Comparison of ENCODE assay signal across 25 cellular contexts in the genomic region with DNA sequence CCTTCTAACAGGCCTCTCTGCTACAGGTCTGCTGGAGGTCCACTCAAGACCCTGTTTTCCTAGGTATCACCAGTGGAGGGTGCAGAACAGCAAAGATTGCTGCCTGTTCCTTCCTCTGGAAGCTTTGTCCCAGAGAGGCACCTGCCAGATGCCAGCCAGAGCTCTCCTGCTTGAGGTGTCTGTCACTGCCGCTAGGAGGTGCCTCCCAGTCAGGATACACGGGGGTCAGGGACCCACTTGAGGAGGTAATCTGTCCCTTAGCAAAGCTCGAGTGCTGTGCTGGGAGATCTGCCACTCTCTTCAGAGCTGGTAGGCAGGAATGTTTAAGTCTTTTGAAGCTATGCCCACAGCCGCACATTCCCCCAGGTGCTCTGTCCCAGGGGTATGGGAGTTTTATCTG.
DNase-seq lines count a peak whose midpoint lies in the region; ATAC-seq and TF ChIP-seq lines count a peak whose summit lies in the region.
"Had no signal": no experiment of that assay in that cellular context is flagged by ENCODE, and none has a peak within 500 bp of the region (broad histone marks: within the 10 kb centered on the region; RNA-seq: fewer than 3 reads in every experiment).

No MANE protein-coding gene starts in this region.

- H2AK5ac ChIP-seq in H9 (ENCODE audit: insufficient read length, low read length) (no peak overlapping the region), mesendoderm (ENCODE audit: low read length) (no peak overlapping the region)

- TF ChIP-seq CTCF in H9 (conservative IDR thresholded peaks at IDR 0.05), result peak; percentile 36; the same call in 2 of the 3 replicates
- TF ChIP-seq CTCF in WTC11 (IDR thresholded peaks at IDR 0.05), result no peak
- TF ChIP-seq CTCF in endodermal cell (conservative IDR thresholded peaks at IDR 0.05), result peak; percentile 30

- H3K4ac ChIP-seq in H9 (ENCODE audit: low read depth, low read length), result no peak overlapping the region
- no peak overlapping the region for H3K4ac ChIP-seq in mesendoderm (ENCODE audit: low read depth, low read length)

- peak; percentile 39 for DNase-seq in H9
- peak; percentile 30 for DNase-seq in WTC11 (ENCODE audit: low spot score)
- peak; percentile 64 for DNase-seq in endodermal cell
- peak; percentile 2 for DNase-seq in mesendoderm
- no peak for DNase-seq in NCI-H2227 treated with DMSO at 0.1 percent for 48 hours (lab: John Stamatoyannopoulos, UW)
- no peak for DNase-seq in KBM-7
- DNase-seq: 8988T; ACHN; BE2C; C1 segment of cervical spinal cord; CD4-positive, alpha-beta memory T cell; CD4-positive, CD25-positive, alpha-beta regulatory T cell; CD8-positive, alpha-beta memory T cell; COR-L47; DMS 273 treated with DMSO at 0.1 percent for 48 hours; DMS153; DMS53; DMS79; DND-41; GDM1 had no signal

- WGBS in H9 (ENCODE audit: extremely low coverage, insufficient read length, low lambda C conversion rate), result no CpG with 5 or more reads among the region's 4 CpGs
- WGBS in endodermal cell (ENCODE audit: insufficient coverage in 1 of 2, insufficient read length in 1 of 2), 2 experiments, result 91 to 100% methylated on average over 3 to 4 of the region's 4 CpGs
- no CpG with 5 or more reads among the region's 4 CpGs for WGBS in mesendoderm (ENCODE audit: extremely low coverage, insufficient coverage, low lambda C conversion rate)

- H2BK120ac ChIP-seq in H9 (ENCODE audit: low read depth, low read length, poor library complexity, severe bottlenecking) (no peak overlapping the region), mesendoderm (ENCODE audit: low read depth, low read length) (no peak overlapping the region)

- H3K27ac Mint-ChIP-seq in H9 (no peak overlapping the region), WTC11 (no peak overlapping the region), endodermal cell (no peak overlapping the region)
- H3K27ac Mint-ChIP-seq: CD4-positive, alpha-beta memory T cell; CD4-positive, CD25-positive, alpha-beta regulatory T cell; CD8-positive, alpha-beta memory T cell had no signal

- H2AFZ ChIP-seq in H9 (ENCODE audit: low read length), result no peak overlapping the region

- H3K18ac ChIP-seq in H9 (ENCODE audit: insufficient read length, low read depth, low read length), result no peak overlapping the region
- H3K18ac ChIP-seq in mesendoderm (ENCODE audit: low read length), result no peak overlapping the region

- CTCF ChIA-PET in WTC11 (lab: Charles Lee), result interaction anchor here (1.1 kb wide), 2 partner anchors 240 to 332 kb away, joined by 3 to 4 read pairs; no protein-coding TSS in a partner anchor

- H3K27me3 ChIP-seq in H9 (ENCODE audit: insufficient read depth, low read length) (no peaks in the 10 kb centered on the region), endodermal cell (ENCODE audit: control insufficient read depth, insufficient read depth, low read length, poor library complexity, severe bottlenecking) (no peaks in the 10 kb centered on the region), mesendoderm (ENCODE audit: insufficient read depth, low read length, poor library complexity) (no peaks in the 10 kb centered on the region)
- H3K27me3 ChIP-seq: BE2C, BLaER1 had no signal

- H2BK15ac ChIP-seq in H9 (ENCODE audit: low read depth, low read length), result no peak overlapping the region
- no peak overlapping the region for H2BK15ac ChIP-seq in mesendoderm (replicated peaks; ENCODE audit: low read depth)

- H3K79me1 ChIP-seq in H9 (ENCODE audit: insufficient read depth, low read depth, low read length, poor library complexity, severe bottlenecking) (no peaks in the 10 kb centered on the region), mesendoderm (ENCODE audit: low read length) (no peaks in the 10 kb centered on the region)

- H3T11ph ChIP-seq in H9 (ENCODE audit: low read length), result no peak overlapping the region

- H3K23ac ChIP-seq in H9 (ENCODE audit: insufficient read length, low read depth, low read length), result no peak overlapping the region
- no peak overlapping the region for H3K23ac ChIP-seq in mesendoderm (ENCODE audit: low read length)

- H3K56ac ChIP-seq in H9 (ENCODE audit: insufficient read length, low read depth, low read length), result no peak overlapping the region
- H3K56ac ChIP-seq in mesendoderm (ENCODE audit: low read length), result no peak overlapping the region

- H3K4me2 ChIP-seq in H9 (ENCODE audit: insufficient read depth, insufficient read length, low read length), result no peak overlapping the region
- no peak overlapping the region for H3K4me2 ChIP-seq in mesendoderm (ENCODE audit: low read length)
- H3K4me2 ChIP-seq: BLaER1 had no signal

- in situ Hi-C loops in KBM-7 (cut with MboI; ENCODE audit: low pct_unique_long_range_greater_than_20kb, low sequenced_read_pairs), result no loop called here

- no peaks in the 10 kb centered on the region for H3K9me3 Mint-ChIP-seq in H9
- no peaks in the 10 kb centered on the region for H3K9me3 Mint-ChIP-seq in WTC11
- peaks cover 2% of the 10 kb centered on the region for H3K9me3 Mint-ChIP-seq in endodermal cell

- H3K27me3 Mint-ChIP-seq in H9 (ENCODE audit: low read depth), result no peaks in the 10 kb centered on the region
- no peaks in the 10 kb centered on the region for H3K27me3 Mint-ChIP-seq in WTC11 (ENCODE audit: low read depth)
- no peaks in the 10 kb centered on the region for H3K27me3 Mint-ChIP-seq in endodermal cell (ENCODE audit: insufficient read depth)
- H3K27me3 Mint-ChIP-seq: CD4-positive, alpha-beta memory T cell; CD4-positive, CD25-positive, alpha-beta regulatory T cell; CD8-positive, alpha-beta memory T cell had no signal

- no peak overlapping the region for H3K14ac ChIP-seq in H9 (ENCODE audit: insufficient read depth, low read length)

- H3K4me3 ChIP-seq in endodermal cell (ENCODE audit: low read length), result no peak overlapping the region
- H3K4me3 ChIP-seq in mesendoderm (ENCODE audit: low read length), result no peak overlapping the region
- H3K4me3 ChIP-seq: BLaER1, GM12878 had no signal

- peak; percentile 57 for ATAC-seq in WTC11
- no peak for ATAC-seq in GM18505 (IDR thresholded peaks at IDR 0.05; ENCODE audit: unreplicated experiment)
- ATAC-seq in HG03045 (IDR thresholded peaks at IDR 0.05; ENCODE audit: unreplicated experiment), result no peak
- ATAC-seq: GM12878 had no signal

- TF ChIP-seq POLR2A in GM18505 (IDR thresholded peaks at IDR 0.05; ENCODE audit: borderline replicate concordance, extremely low read depth, insufficient read depth, insufficient read length), result no peak

- peaks cover 30% of the 10 kb centered on the region for H3K36me3 ChIP-seq in endodermal cell (ENCODE audit: control insufficient read depth, insufficient read depth, low read length)
- H3K36me3 ChIP-seq in mesendoderm (ENCODE audit: control insufficient read depth, insufficient read depth, low read length), result no peaks in the 10 kb centered on the region
- H3K36me3 ChIP-seq: BE2C had no signal

- H4K91ac ChIP-seq in H9 (ENCODE audit: insufficient read length, low read depth, low read length), result no peak overlapping the region

- H3K27ac ChIP-seq in H9 (ENCODE audit: insufficient read length, low read depth, low read length) (no peak overlapping the region), endodermal cell (ENCODE audit: low read depth, low read length) (no peak overlapping the region), mesendoderm (ENCODE audit: low read depth, low read length) (no peak overlapping the region)
- H3K27ac ChIP-seq: BLaER1 had no signal

- H4K20me1 ChIP-seq in H9 (ENCODE audit: control insufficient read depth, insufficient read depth, insufficient read length), result no peaks in the 10 kb centered on the region
- H4K20me1 ChIP-seq: BLaER1 had no signal

- H4K8ac ChIP-seq in H9 (replicated peaks; ENCODE audit: insufficient read length, low read depth, low read length) (no peak overlapping the region), mesendoderm (ENCODE audit: low read depth, low read length) (no peak overlapping the region)

- H2BK20ac ChIP-seq in H9 (ENCODE audit: low read depth, low read length, poor library complexity, severe bottlenecking), result no peak overlapping the region

- H3K4me1 ChIP-seq in H9 (ENCODE audit: insufficient read depth, low read length) (no peaks in the 10 kb centered on the region), endodermal cell (ENCODE audit: control insufficient read depth, insufficient read depth, low read length) (no peaks in the 10 kb centered on the region), mesendoderm (ENCODE audit: control insufficient read depth, low read depth, low read length) (no peaks in the 10 kb centered on the region)
- H3K4me1 ChIP-seq: BE2C, BLaER1 had no signal

- H3K79me2 ChIP-seq in H9 (ENCODE audit: insufficient read depth, low read length) (no peaks in the 10 kb centered on the region), mesendoderm (ENCODE audit: control insufficient read depth, insufficient read depth, low read length) (no peaks in the 10 kb centered on the region)

- H3K4me3 Mint-ChIP-seq in H9 (no peak overlapping the region), WTC11 (no peak overlapping the region), endodermal cell (no peak overlapping the region)
- H3K4me3 Mint-ChIP-seq: CD14-positive monocyte; CD4-positive, CD25-positive, alpha-beta regulatory T cell; CD8-positive, alpha-beta memory T cell had no signal

- no peaks in the 10 kb centered on the region for H3K9me3 ChIP-seq in H9 (ENCODE audit: control insufficient read depth, low read depth, low read length)
- H3K9me3 ChIP-seq in endodermal cell (ENCODE audit: control insufficient read depth, low read length), result no peaks in the 10 kb centered on the region
- H3K9me3 ChIP-seq: BE2C had no signal

- H2BK5ac ChIP-seq in H9 (ENCODE audit: insufficient read length, low read length) (no peak overlapping the region), mesendoderm (ENCODE audit: low read length) (no peak overlapping the region)

- H3K9ac ChIP-seq in H9 (ENCODE audit: extremely low read depth, insufficient read length, low read length), result no peak overlapping the region
- no peak overlapping the region for H3K9ac ChIP-seq in endodermal cell (ENCODE audit: extremely low read depth, low read length, poor library complexity, severe bottlenecking)
- no peak overlapping the region for H3K9ac ChIP-seq in mesendoderm (ENCODE audit: low read length)
- H3K9ac ChIP-seq: BLaER1 had no signal

- H3K36me3 Mint-ChIP-seq in H9 (ENCODE audit: insufficient read depth in 1 of 3, low read depth in 3 of 3) (peaks cover 26 to 44% (median 35%) of the 10 kb centered on the region in 3 experiments), WTC11 (peaks cover 26% of the 10 kb centered on the region), endodermal cell (ENCODE audit: low read depth) (peaks cover 58% of the 10 kb centered on the region)

- no peak overlapping the region for H4K5ac ChIP-seq in H9 (ENCODE audit: insufficient read length, low read depth, low read length)
- H4K5ac ChIP-seq in mesendoderm (ENCODE audit: low read length), result no peak overlapping the region

- H3K23me2 ChIP-seq in H9 (ENCODE audit: insufficient read length, low read depth, low read length, poor library complexity, severe bottlenecking), result no peaks in the 10 kb centered on the region

- POLR2A ChIA-PET in WTC11 (lab: Charles Lee), result interaction anchor here (0.5 kb wide), 1 partner anchor 134 kb away, joined by 4 read pairs; no protein-coding TSS in a partner anchor

- H3K4me1 Mint-ChIP-seq in H9, result no peaks in the 10 kb centered on the region
- no peaks in the 10 kb centered on the region for H3K4me1 Mint-ChIP-seq in WTC11
- H3K4me1 Mint-ChIP-seq in endodermal cell, result no peaks in the 10 kb centered on the region
- H3K4me1 Mint-ChIP-seq: CD14-positive monocyte; CD4-positive, alpha-beta memory T cell had no signal

- no peak overlapping the region for H2BK12ac ChIP-seq in H9 (ENCODE audit: insufficient read length, low read depth, low read length)

Comparison
In these comparisons a context has a peak if more than half of its experiments do, and no peak if none do; other contexts are left out.
1. DNase-seq: peak in H9 (single experiment), WTC11 (single experiment), endodermal cell (single experiment) and mesendoderm (single experiment); none in NCI-H2227 treated with DMSO at 0.1 percent for 48 hours (single experiment) and KBM-7 (single experiment).